In the genomic region with DNA sequence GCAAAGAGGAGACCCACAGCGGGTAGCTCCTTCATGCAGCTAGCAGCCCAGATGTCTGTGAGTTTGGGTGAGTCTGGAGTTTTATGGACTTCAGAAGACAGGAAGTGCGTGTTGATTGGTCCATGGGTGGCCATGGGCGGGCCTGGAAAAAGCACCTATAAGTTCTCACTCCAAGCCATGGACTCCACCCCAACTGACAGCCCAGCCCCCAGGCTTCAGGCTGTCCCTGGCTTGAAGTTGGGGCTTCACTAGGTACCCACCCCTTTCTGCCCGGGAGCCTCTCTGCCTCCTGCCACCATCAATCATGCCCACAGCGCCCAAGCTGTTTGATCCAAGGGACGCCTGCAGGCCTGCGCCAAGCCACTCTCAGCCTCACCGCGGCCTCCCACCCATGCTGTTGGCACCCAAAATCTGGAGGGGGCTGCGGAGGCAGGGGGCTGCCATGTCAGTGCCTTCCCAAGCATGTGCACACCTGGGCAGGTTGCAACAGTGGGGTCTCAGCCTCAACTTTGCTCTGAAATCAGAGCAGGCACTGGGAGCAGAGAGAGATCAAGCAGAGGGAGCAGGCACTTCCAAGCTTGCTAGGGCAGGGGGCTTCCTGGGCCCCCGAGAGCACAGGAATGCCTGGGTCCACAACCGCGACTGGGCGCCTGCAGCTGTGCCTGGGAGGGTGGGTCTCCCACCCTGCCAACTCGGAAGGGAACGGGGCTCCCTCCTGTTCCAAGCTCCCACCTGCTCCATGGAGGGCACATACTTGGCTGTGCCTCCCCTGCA, we compare ENCODE assay signal across 9 cellular contexts.
DNase-seq lines count a peak whose midpoint lies in the region; ATAC-seq and TF ChIP-seq lines count a peak whose summit lies in the region.
"Had no signal": no experiment of that assay in that cellular context is flagged by ENCODE, and none has a peak within 500 bp of the region (broad histone marks: within the 10 kb centered on the region; RNA-seq: fewer than 3 reads in every experiment).

No MANE protein-coding gene starts in this region.

- H3K36me3 ChIP-seq in brain microvascular endothelial cell (replicated peaks) (no peaks in the 10 kb centered on the region), suprapubic skin (no peaks in the 10 kb centered on the region)

- H3K9me3 ChIP-seq in iPS-18c (ENCODE audit: control insufficient read depth, insufficient read depth, low read length) (no peaks in the 10 kb centered on the region), suprapubic skin (no peaks in the 10 kb centered on the region)

- TF ChIP-seq EP300 in suprapubic skin (IDR thresholded peaks at IDR 0.05): no peak

- H3K27me3 ChIP-seq in brain microvascular endothelial cell (replicated peaks) (no peaks in the 10 kb centered on the region), suprapubic skin (peaks cover 11% of the 10 kb centered on the region)

- DNase-seq in NB4 (ENCODE audit: low read depth): peak; percentile 2
- no peak for DNase-seq in brain microvascular endothelial cell
- no peak for DNase-seq in suprapubic skin (ENCODE audit: low spot score in 2 of 2)
- DNase-seq in ureter (ENCODE audit: low spot score): no peak
- DNase-seq: NCI-H1417 treated with DMSO at 0.1 percent for 48 hours had no signal

- TF ChIP-seq CTCF in NB4 (IDR thresholded peaks at IDR 0.05; ENCODE audit: low read depth, low read length): no peak
- no peak for TF ChIP-seq CTCF in brain microvascular endothelial cell (IDR thresholded peaks at IDR 0.05; ENCODE audit: low read depth, low read length, missing control alignments)
- no peak for TF ChIP-seq CTCF in suprapubic skin (IDR thresholded peaks at IDR 0.05)

- WGBS in suprapubic skin: 62% methylated on average over 13 of the region's 16 CpGs

- no peaks in the 10 kb centered on the region for H3K4me1 ChIP-seq in suprapubic skin

- H3K4me3 ChIP-seq in NB4 (ENCODE audit: low read depth, low read length) (no peak overlapping the region), brain microvascular endothelial cell (ENCODE audit: low read depth, low read length) (peak overlapping the region; percentile 54), iPS-18c (ENCODE audit: insufficient read depth, low read depth, low read length) (peak overlapping the region; percentile 56), suprapubic skin (peak overlapping the region; percentile 51)

- TF ChIP-seq POLR2A in NB4 (IDR thresholded peaks at IDR 0.05; ENCODE audit: extremely low read depth, insufficient read length) (no peak), suprapubic skin (IDR thresholded peaks at IDR 0.05) (no peak)

- no peak for ATAC-seq in GM21717 (IDR thresholded peaks at IDR 0.05; ENCODE audit: unreplicated experiment)
- no peak for ATAC-seq in HG03457 (IDR thresholded peaks at IDR 0.05; ENCODE audit: unreplicated experiment)

- no peak overlapping the region for H3K27ac ChIP-seq in brain microvascular endothelial cell
- no peak overlapping the region for H3K27ac ChIP-seq in suprapubic skin
- H3K27ac ChIP-seq: dorsolateral prefrontal cortex had no signal

- in situ Hi-C loops in brain microvascular endothelial cell (cut with HindIII; ENCODE audit: low pct_ligation_motif_present, low sequenced_read_pairs): no loop called here
